Comparison of ENCODE assay signal across 9 cellular contexts in the genomic region with DNA sequence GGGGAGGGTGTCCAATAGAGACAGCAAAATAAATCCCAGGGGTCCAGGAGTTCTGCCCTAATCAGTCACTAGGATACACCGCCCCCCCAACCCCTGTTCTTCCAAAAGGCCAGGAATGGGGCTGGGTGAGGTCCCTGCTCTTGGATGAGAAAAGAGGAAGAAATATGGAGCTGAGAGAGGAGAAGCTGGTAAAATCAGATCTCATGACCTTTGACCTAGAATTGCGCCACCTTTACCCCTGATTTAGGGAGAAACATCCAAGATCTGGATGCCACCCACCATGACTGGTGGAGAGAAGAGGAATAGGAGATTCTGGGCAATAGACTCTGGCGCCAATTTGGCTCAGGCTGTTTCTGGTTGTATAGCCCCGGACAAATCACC. TPM values are rescaled to one million over a fixed set of nuclear protein-coding genes. Genes with fewer than 3 reads are reported as not detected.
DNase-seq lines count a peak whose midpoint lies in the region; ATAC-seq and TF ChIP-seq lines count a peak whose summit lies in the region.
"Had no signal": no experiment of that assay in that cellular context is flagged by ENCODE, and none has a peak within 500 bp of the region (broad histone marks: within the 10 kb centered on the region; RNA-seq: fewer than 3 reads in every experiment).

No MANE protein-coding gene starts in this region.

- H3K9me3 ChIP-seq in Panc1 (ENCODE audit: control insufficient read depth, insufficient read depth, low read depth, low read length) (no peaks in the 10 kb centered on the region), skeletal muscle tissue (ENCODE audit: control insufficient read depth in 3 of 3, low read length in 3 of 3) (no peaks in the 10 kb centered on the region)

- H3K4me1 ChIP-seq in Panc1 (ENCODE audit: control insufficient read depth, insufficient read depth, low read length) (peaks cover 28% of the 10 kb centered on the region), skeletal muscle tissue (ENCODE audit: control insufficient read depth in 3 of 3, insufficient read depth in 3 of 3, low read length in 3 of 3) (peaks cover 58 to 67% (median 59%) of the 10 kb centered on the region in 3 donors)

- CTCF ChIA-PET in Panc1 (lab: Charles Lee) = no interaction called here

- DNase-seq in NCI-H146 (lab: John Stamatoyannopoulos, UW) (peak; percentile 46), NCI-H146 treated with DMSO at 0.1 percent for 48 hours (lab: John Stamatoyannopoulos, UW; ENCODE audit: unreplicated experiment) (no peak), Panc1 (ENCODE audit: low read depth, low spot score) (no peak), epithelial cell of proximal tubule (ENCODE audit: low read depth) (no peak), GM10266 (ENCODE audit: extremely low spot score) (no peak)

- TF ChIP-seq CTCF in Panc1 (IDR thresholded peaks at IDR 0.05) (no peak), epithelial cell of proximal tubule (conservative IDR thresholded peaks at IDR 0.05; ENCODE audit: low read depth, low read length) (no peak), GM10266 (IDR thresholded peaks at IDR 0.05; ENCODE audit: control insufficient read depth, insufficient read depth, low read depth, missing control alignments) (no peak)

- intact Hi-C loops in Panc1 (cut with micrococcal nuclease; ENCODE audit: unreplicated experiment) = no loop called here

- BruUV-seq in Panc1 (replicated peaks; lab: Mats Ljungman, UMichigan) = no TSS peak

- H3K27ac ChIP-seq in Panc1 (ENCODE audit: low read length) (peak overlapping the region; percentile 79), skeletal muscle tissue (ENCODE audit: low read depth, low read length) (peak overlapping the region; percentile 99)

- ATAC-seq in Panc1 (no peak), GM21723 (IDR thresholded peaks at IDR 0.05; ENCODE audit: unreplicated experiment) (no peak), HG02623 (IDR thresholded peaks at IDR 0.05; ENCODE audit: unreplicated experiment) (no peak)

- H3K27me3 ChIP-seq in Panc1 (ENCODE audit: control insufficient read depth, insufficient read depth, low read length) (no peaks in the 10 kb centered on the region), skeletal muscle tissue (ENCODE audit: control insufficient read depth in 3 of 3, insufficient read depth in 3 of 3, low read length in 3 of 3) (no peaks in the 10 kb centered on the region)

- peak overlapping the region in 1 of 3 donors; percentile 51 for H3K9ac ChIP-seq in skeletal muscle tissue (ENCODE audit: low read depth in 1 of 3, low read length in 3 of 3)

- in situ Hi-C loops in Panc1 (cut with HindIII; ENCODE audit: low pct_unique_long_range_greater_than_20kb, low sequenced_read_pairs) = no loop called here

- H3K4me3 ChIP-seq in Panc1 (ENCODE audit: low read depth in 2 of 2, low read length in 2 of 2) (peak overlapping the region; percentile 68 to 69), epithelial cell of proximal tubule (ENCODE audit: low read depth, low read length) (peak overlapping the region; percentile 78), skeletal muscle tissue (ENCODE audit: low read length in 3 of 3) (peak overlapping the region; percentile 51 to 77 (median 72))

- H3K36me3 ChIP-seq in Panc1 (ENCODE audit: control insufficient read depth, insufficient read depth, low read length) = peaks cover 15% of the 10 kb centered on the region; the same call in 1 of the 2 replicates
- peaks cover 16 to 20% (median 19%) of the 10 kb centered on the region in 3 donors for H3K36me3 ChIP-seq in skeletal muscle tissue (ENCODE audit: control insufficient read depth in 3 of 3, insufficient read depth in 3 of 3, low read length in 3 of 3)

- POLR2A ChIA-PET in Panc1 (lab: Charles Lee) = no interaction called here

RNA-seq across cellular contexts. Expression of gene CACNB1, which starts 0.7 kb away (rescaled TPM):
- total RNA-seq in Panc1 (2021; ENCODE audit: unreplicated experiment) (14.9 TPM), epithelial cell of proximal tubule (2.4 and 5.9 TPM in 2 replicates), skeletal muscle tissue (146 TPM)
- 5.7 TPM for polyA plus RNA-seq in Panc1 (2012; ENCODE audit: insufficient read length)

RNA-seq across cellular contexts. Expression of gene RPL19, which starts 1.9 kb away (rescaled TPM):
- total RNA-seq in Panc1 (2021; ENCODE audit: unreplicated experiment) (971 TPM), epithelial cell of proximal tubule (2,234 and 2,474 TPM in 2 replicates), skeletal muscle tissue (1,766 TPM)
- 994 TPM for polyA plus RNA-seq in Panc1 (2012; ENCODE audit: insufficient read length)

RNA-seq across cellular contexts. Expression of gene STAC2, which starts 27.6 kb away (rescaled TPM):
- 0.08 TPM for total RNA-seq in Panc1 (2021; ENCODE audit: unreplicated experiment)
- not detected for polyA plus RNA-seq in Panc1 (2012; ENCODE audit: insufficient read length)
- total RNA-seq in epithelial cell of proximal tubule = not detected in 2 replicates
- total RNA-seq in skeletal muscle tissue = not detected

RNA-seq across cellular contexts. Expression of gene ARL5C, which starts 32.2 kb away (rescaled TPM):
- not detected for total RNA-seq in Panc1 (2021; ENCODE audit: unreplicated experiment)
- polyA plus RNA-seq in Panc1 (2012; ENCODE audit: insufficient read length) = not detected
- not detected in 2 replicates for total RNA-seq in epithelial cell of proximal tubule
- under 0.01 TPM for total RNA-seq in skeletal muscle tissue
- polyA plus RNA-seq: urinary bladder had no signal

RNA-seq across cellular contexts. Expression of gene PLXDC1, which starts 46.7 kb away (rescaled TPM):
- total RNA-seq in Panc1 (2021; ENCODE audit: unreplicated experiment) (not detected), epithelial cell of proximal tubule (not detected in 2 replicates), skeletal muscle tissue (0.52 TPM)
- polyA plus RNA-seq in Panc1 (2012; ENCODE audit: insufficient read length) = 0.57 TPM
